Comparison of ENCODE assay signal across 8 cellular contexts in the genomic region with DNA sequence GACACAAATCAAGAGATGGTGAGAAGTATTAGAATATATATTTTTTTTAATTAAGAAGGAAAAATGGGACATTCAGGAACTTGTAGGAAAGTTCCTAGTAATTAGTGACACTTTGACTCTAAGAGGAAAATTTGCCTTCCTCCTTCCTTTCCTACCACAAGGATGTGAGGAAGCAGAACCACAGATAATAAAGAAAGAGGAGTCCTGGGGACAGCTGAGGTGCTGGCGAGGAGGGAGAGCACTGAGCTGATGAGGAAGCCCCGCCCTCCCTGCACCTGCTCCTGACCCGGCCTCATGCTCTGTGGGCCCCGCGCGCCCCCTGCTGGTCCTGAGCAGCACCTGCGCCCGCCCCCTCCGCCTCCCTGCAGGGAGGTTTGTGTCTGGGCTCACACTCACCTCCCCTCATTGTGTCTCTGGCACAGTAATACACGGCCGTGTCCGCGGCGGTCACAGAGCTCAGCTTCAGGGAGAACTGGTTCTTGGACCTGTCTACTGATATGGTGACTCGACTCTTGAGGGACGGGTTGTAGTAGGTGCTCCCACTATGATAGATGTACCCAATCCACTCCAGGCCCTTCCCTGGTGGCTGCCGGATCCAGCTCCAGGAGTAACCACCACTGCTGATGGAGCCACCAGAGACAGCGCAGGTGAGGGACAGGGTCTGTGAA.
A peak's percentile ranks its signal among the peaks of the same experiment; 100 is the strongest.
DNase-seq lines count a peak whose midpoint lies in the region; ATAC-seq and TF ChIP-seq lines count a peak whose summit lies in the region.
"Not testable (repeated sequence)": the region's sequence is repeated elsewhere in the genome, so short reads cannot be mapped to it uniquely, and the experiment has no call there.

No MANE protein-coding gene starts in this region.

- POLR2A ChIA-PET in GM10248 (lab: Yijun Ruan, JAX) = not testable (repeated sequence)

- not testable (repeated sequence) for H3K9me2 ChIP-seq in MM.1S (replicated peaks; ENCODE audit: insufficient read depth, low read length)

- not testable (repeated sequence) for H3K27me3 ChIP-seq in MM.1S (replicated peaks; ENCODE audit: insufficient read depth, low read length); upper lobe of right lung

- not testable (repeated sequence) for H3K9me3 Mint-ChIP-seq in activated T-cell treated with anti-CD3 and anti-CD28 coated beads, Interleukin-2, amount 50 U/mL, for 4 hours; naive B cell

- not testable (repeated sequence) for H3K36me3 ChIP-seq in MM.1S (replicated peaks; ENCODE audit: insufficient read depth, low read length); upper lobe of right lung

- peak overlapping the region in 1 of 6 donors; percentile 88 for H3K27ac Mint-ChIP-seq in naive B cell

- not testable (repeated sequence) for H3K4me3 ChIP-seq in MM.1S (ENCODE audit: low read length); coronary artery; upper lobe of right lung

- TF ChIP-seq CTCF in GM10248 (IDR thresholded peaks at IDR 0.05; ENCODE audit: control extremely low read depth, extremely low read depth, low read depth, missing control alignments) (peak; percentile 98), MM.1S (IDR thresholded peaks at IDR 0.05; ENCODE audit: low read length) (peak; percentile 26), coronary artery (IDR thresholded peaks at IDR 0.05) (peak; percentile 1), upper lobe of right lung (IDR thresholded peaks at IDR 0.05) (peak; percentile 11)

- not testable (repeated sequence) for H3K9me3 ChIP-seq in MM.1S (replicated peaks; ENCODE audit: insufficient read depth, low read length); upper lobe of right lung

- H3K4me3 Mint-ChIP-seq in activated T-cell treated with anti-CD3 and anti-CD28 coated beads, Interleukin-2, amount 50 U/mL, for 4 hours = not testable (repeated sequence)
- peak overlapping the region in 6 of 8 donors; percentile 63 to 85 (median 70) for H3K4me3 Mint-ChIP-seq in naive B cell

- CTCF ChIA-PET in GM10248 (lab: Yijun Ruan, JAX) = interaction anchor here (0.7 to 7.8 kb wide), 20 partner anchors 8 to 674 kb away, joined by 3 to 85 read pairs (median 4); no protein-coding TSS in a partner anchor

- not testable (repeated sequence) for H2AFZ ChIP-seq in MM.1S (ENCODE audit: low read length)

- peak overlapping the region; percentile 47 for H3K4me2 ChIP-seq in MM.1S (ENCODE audit: low read depth, low read length)

- peaks cover 21% of the 10 kb centered on the region; the same call in 1 of the 2 replicates for H3K4me1 ChIP-seq in MM.1S (ENCODE audit: low read length)
- H3K4me1 ChIP-seq in upper lobe of right lung = not testable (repeated sequence)

- H3K79me2 ChIP-seq in MM.1S (ENCODE audit: low read length) = peaks cover 33% of the 10 kb centered on the region

- H3F3A ChIP-seq in MM.1S (ENCODE audit: insufficient read depth, low read length) = not testable (repeated sequence)

- H4K20me1 ChIP-seq in MM.1S (ENCODE audit: insufficient read depth, low read length) = not testable (repeated sequence)

- H3K4me1 Mint-ChIP-seq in activated T-cell treated with anti-CD3 and anti-CD28 coated beads, Interleukin-2, amount 50 U/mL, for 4 hours (ENCODE audit: low read depth) = not testable (repeated sequence)
- H3K4me1 Mint-ChIP-seq in naive B cell = peaks cover 20 to 33% (median 23%) of the 10 kb centered on the region in 3 donors

- not testable (repeated sequence) for DNase-seq in GM10248 (ENCODE audit: extremely low spot score)
- DNase-seq in MM.1S (peak; percentile 38), coronary artery (ENCODE audit: low spot score) (peak; percentile 66), naive B cell (peak; percentile 68), upper lobe of right lung (peak; percentile 72)
- peak; percentile 22 for DNase-seq in activated CD4-positive, CD25-positive, alpha-beta regulatory T cell treated with anti-CD3 and anti-CD28 coated beads, Interleukin-2, amount 50 U/mL, for 16 hours (ENCODE audit: low read depth, low spot score)
- DNase-seq in activated T-cell treated with anti-CD3 and anti-CD28 coated beads, Interleukin-2, amount 50 U/mL, for 4 hours = peak; percentile 92
- peak; percentile 55 to 62 for DNase-seq in stimulated activated CD4-positive, alpha-beta T cell treated with anti-CD3 and anti-CD28 coated beads, Interleukin-4, amount 100 ng/mL, for 48 hours (ENCODE audit: low read depth in 2 of 2)

- H3K27ac ChIP-seq in MM.1S (ENCODE audit: low read length); coronary artery; upper lobe of right lung: not testable (repeated sequence)

- intact Hi-C loops in upper lobe of right lung (cut with DNase I) = not testable (repeated sequence)

- not testable (repeated sequence) for H3K9ac ChIP-seq in MM.1S (ENCODE audit: low read length)

- not testable (repeated sequence) for H3K36me3 Mint-ChIP-seq in activated T-cell treated with anti-CD3 and anti-CD28 coated beads, Interleukin-2, amount 50 U/mL, for 4 hours (ENCODE audit: insufficient read depth); naive B cell

- peaks cover 46% of the 10 kb centered on the region for H3K27me3 Mint-ChIP-seq in activated T-cell treated with anti-CD3 and anti-CD28 coated beads, Interleukin-2, amount 50 U/mL, for 4 hours (ENCODE audit: low read depth)
- not testable (repeated sequence) for H3K27me3 Mint-ChIP-seq in naive B cell

- peak; percentile 48 to 75 for ATAC-seq in activated T-cell treated with anti-CD3 and anti-CD28 coated beads, Interleukin-2, amount 50 U/mL, for 4 hours
- ATAC-seq in naive B cell (ENCODE audit: low read depth in 2 of 2) = peak; percentile 63 to 70
- ATAC-seq in upper lobe of right lung = not testable (repeated sequence)

Comparison
In these comparisons a context has a peak if more than half of its experiments do, and no peak if none do; other contexts are left out.
1. CTCF ChIP-seq: peak in every context shown above with its lines; median percentile 98 in GM10248; 26 in MM.1S; 11 in upper lobe of right lung; 1 in coronary artery.